ENCODE assay signal across 17 cellular contexts in genomic region chr1:53063744-53064515, GRCh38. TPM values are rescaled to one million over a fixed set of nuclear protein-coding genes. Genes with fewer than 3 reads are reported as not detected.
DNase-seq lines count a peak whose midpoint lies in the region; ATAC-seq and TF ChIP-seq lines count a peak whose summit lies in the region.
"Had no signal": no experiment of that assay in that cellular context is flagged by ENCODE, and none has a peak within 500 bp of the region (broad histone marks: within the 10 kb centered on the region; RNA-seq: fewer than 3 reads in every experiment).

No MANE protein-coding gene starts in this region.

- H3K4me1 Mint-ChIP-seq in activated naive CD8-positive, alpha-beta T cell (ENCODE audit: low read depth), result peaks cover 8% of the 10 kb centered on the region
- H3K4me1 Mint-ChIP-seq in activated naive CD8-positive, alpha-beta T cell treated with anti-CD3 and anti-CD28 coated beads for 36 hours, result peaks cover 1% of the 10 kb centered on the region
- peaks cover 7% of the 10 kb centered on the region for H3K4me1 Mint-ChIP-seq in neural crest cell
- no peaks in the 10 kb centered on the region for H3K4me1 Mint-ChIP-seq in activated T-helper 1 cell treated with anti-CD3 and anti-CD28 coated beads, Interleukin-12 subunit alpha, Interleukin-12 subunit beta, Interleukin-2, Interleukin-4 antibody, amounts not matched to agents 30 ng/mL and 10 ng/mL and 1 ng/mL, durations not matched to agents 14 hours and 24 hours and 36 hours (ENCODE audit: low read depth)

- H3K9me2 ChIP-seq in GM23248 (ENCODE audit: insufficient read depth), result no peaks in the 10 kb centered on the region

- no peaks in the 10 kb centered on the region for H3K79me2 ChIP-seq in GM23248 (ENCODE audit: insufficient read depth)

- H3F3A ChIP-seq in GM23248 (ENCODE audit: insufficient read depth), result peaks cover 23% of the 10 kb centered on the region

- no peaks in the 10 kb centered on the region for H3K36me3 Mint-ChIP-seq in activated naive CD8-positive, alpha-beta T cell
- H3K36me3 Mint-ChIP-seq in activated naive CD8-positive, alpha-beta T cell treated with anti-CD3 and anti-CD28 coated beads for 36 hours, result no peaks in the 10 kb centered on the region
- no peaks in the 10 kb centered on the region for H3K36me3 Mint-ChIP-seq in neural crest cell (ENCODE audit: low read depth)
- H3K36me3 Mint-ChIP-seq in activated T-helper 1 cell treated with anti-CD3 and anti-CD28 coated beads, Interleukin-12 subunit alpha, Interleukin-12 subunit beta, Interleukin-2, Interleukin-4 antibody, amounts not matched to agents 30 ng/mL and 10 ng/mL and 1 ng/mL, durations not matched to agents 14 hours and 24 hours and 36 hours (ENCODE audit: low read depth), result no peaks in the 10 kb centered on the region

- H3K9me3 Mint-ChIP-seq in activated naive CD8-positive, alpha-beta T cell (ENCODE audit: low read depth), result no peaks in the 10 kb centered on the region
- no peaks in the 10 kb centered on the region for H3K9me3 Mint-ChIP-seq in activated naive CD8-positive, alpha-beta T cell treated with anti-CD3 and anti-CD28 coated beads for 36 hours
- no peaks in the 10 kb centered on the region for H3K9me3 Mint-ChIP-seq in neural crest cell
- H3K9me3 Mint-ChIP-seq in activated T-helper 1 cell treated with anti-CD3 and anti-CD28 coated beads, Interleukin-12 subunit alpha, Interleukin-12 subunit beta, Interleukin-2, Interleukin-4 antibody, amounts not matched to agents 30 ng/mL and 10 ng/mL and 1 ng/mL, durations not matched to agents 14 hours and 24 hours and 36 hours, result no peaks in the 10 kb centered on the region

- peaks cover 15% of the 10 kb centered on the region for H3K27me3 Mint-ChIP-seq in activated naive CD8-positive, alpha-beta T cell
- peaks cover 46% of the 10 kb centered on the region for H3K27me3 Mint-ChIP-seq in activated naive CD8-positive, alpha-beta T cell treated with anti-CD3 and anti-CD28 coated beads for 36 hours
- peaks cover 62% of the 10 kb centered on the region for H3K27me3 Mint-ChIP-seq in neural crest cell (ENCODE audit: low read depth)
- peaks cover 41% of the 10 kb centered on the region for H3K27me3 Mint-ChIP-seq in activated T-helper 1 cell treated with anti-CD3 and anti-CD28 coated beads, Interleukin-12 subunit alpha, Interleukin-12 subunit beta, Interleukin-2, Interleukin-4 antibody, amounts not matched to agents 30 ng/mL and 10 ng/mL and 1 ng/mL, durations not matched to agents 14 hours and 24 hours and 36 hours (ENCODE audit: insufficient read depth)

- H3K9me3 ChIP-seq in upper lobe of right lung (no peaks in the 10 kb centered on the region), GM23248 (ENCODE audit: low read depth) (no peaks in the 10 kb centered on the region)
- H3K9me3 ChIP-seq: adrenal gland, colonic mucosa had no signal

- no peak overlapping the region for H3K4me2 ChIP-seq in GM23248 (ENCODE audit: unreplicated experiment)

- H3K27ac ChIP-seq in upper lobe of right lung, result no peak overlapping the region
- no peak overlapping the region for H3K27ac ChIP-seq in GM23248
- H3K27ac ChIP-seq: colonic mucosa, RWPE1 had no signal

- peaks cover 14% of the 10 kb centered on the region for H3K27me3 ChIP-seq in upper lobe of right lung
- H3K27me3 ChIP-seq in GM23248 (replicated peaks; ENCODE audit: insufficient read depth), result no peaks in the 10 kb centered on the region

- 94% methylated on average over 9 of the region's 9 CpGs for WGBS in GM23248 (ENCODE audit: low coverage in 1 of 2, low lambda C conversion rate in 2 of 2, missing lambda C conversion rate in 2 of 2), 2 experiments

- H3K36me3 ChIP-seq in upper lobe of right lung, result no peaks in the 10 kb centered on the region
- no peaks in the 10 kb centered on the region for H3K36me3 ChIP-seq in GM23248 (ENCODE audit: low read depth)
- H3K36me3 ChIP-seq: adrenal gland, colonic mucosa had no signal

- H3K27ac Mint-ChIP-seq in activated naive CD8-positive, alpha-beta T cell, result no peak overlapping the region
- no peak overlapping the region for H3K27ac Mint-ChIP-seq in activated naive CD8-positive, alpha-beta T cell treated with anti-CD3 and anti-CD28 coated beads for 36 hours
- H3K27ac Mint-ChIP-seq in neural crest cell (ENCODE audit: unreplicated experiment), result no peak overlapping the region
- H3K27ac Mint-ChIP-seq in activated T-helper 1 cell treated with anti-CD3 and anti-CD28 coated beads, Interleukin-12 subunit alpha, Interleukin-12 subunit beta, Interleukin-2, Interleukin-4 antibody, amounts not matched to agents 30 ng/mL and 10 ng/mL and 1 ng/mL, durations not matched to agents 14 hours and 24 hours and 36 hours, result no peak overlapping the region

- no peak overlapping the region for H3K9ac ChIP-seq in GM23248

- in situ Hi-C loops in GM23248 (cut with MboI), result no loop called here

- H3K4me1 ChIP-seq in upper lobe of right lung, result peaks cover 29% of the 10 kb centered on the region
- peaks cover 23% of the 10 kb centered on the region for H3K4me1 ChIP-seq in GM23248 (ENCODE audit: insufficient read depth)
- H3K4me1 ChIP-seq: colonic mucosa had no signal

- H3K4me3 ChIP-seq in foreskin fibroblast (ENCODE audit: low read depth in 1 of 2, low read length in 2 of 2), result peak overlapping the region; percentile 68
- H3K4me3 ChIP-seq in upper lobe of right lung, result peak overlapping the region; percentile 57
- H3K4me3 ChIP-seq in GM23248, result no peak overlapping the region

- no peaks in the 10 kb centered on the region for H4K20me1 ChIP-seq in GM23248 (ENCODE audit: insufficient read depth)

- peak overlapping the region; percentile 60 for H3K4me3 Mint-ChIP-seq in activated naive CD8-positive, alpha-beta T cell
- no peak overlapping the region for H3K4me3 Mint-ChIP-seq in activated naive CD8-positive, alpha-beta T cell treated with anti-CD3 and anti-CD28 coated beads for 36 hours
- peak overlapping the region; percentile 77 for H3K4me3 Mint-ChIP-seq in neural crest cell
- no peak overlapping the region for H3K4me3 Mint-ChIP-seq in activated T-helper 1 cell treated with anti-CD3 and anti-CD28 coated beads, Interleukin-12 subunit alpha, Interleukin-12 subunit beta, Interleukin-2, Interleukin-4 antibody, amounts not matched to agents 30 ng/mL and 10 ng/mL and 1 ng/mL, durations not matched to agents 14 hours and 24 hours and 36 hours

- H2AFZ ChIP-seq in GM23248, result no peak overlapping the region

- intact Hi-C loops in upper lobe of right lung (cut with DNase I), result no loop called here
- intact Hi-C loops in activated T-helper 1 cell treated with anti-CD3 and anti-CD28 coated beads, Interleukin-12 subunit alpha, Interleukin-12 subunit beta, Interleukin-2, Interleukin-4 antibody, amounts not matched to agents 30 ng/mL and 10 ng/mL and 1 ng/mL, durations not matched to agents 14 hours and 24 hours and 36 hours (cut with micrococcal nuclease), result loop anchor here (10.0 kb wide), 1 partner anchor 121 kb away; no protein-coding TSS in a partner anchor

- no peak for DNase-seq in activated naive CD8-positive, alpha-beta T cell treated with anti-CD3 and anti-CD28 coated beads for 36 hours
- DNase-seq in foreskin fibroblast (no peak), neural crest cell (ENCODE audit: low read depth, low spot score) (no peak), upper lobe of right lung (no peak), HuH-7 (ENCODE audit: low spot score) (no peak), GM23248 (no peak)
- DNase-seq in activated T-helper 1 cell treated with anti-CD3 and anti-CD28 coated beads, Interleukin-12 subunit alpha, Interleukin-12 subunit beta, Interleukin-2, Interleukin-4 antibody, amounts not matched to agents 30 ng/mL and 10 ng/mL and 1 ng/mL, durations not matched to agents 14 hours and 24 hours and 36 hours (ENCODE audit: low spot score), result no peak
- DNase-seq: activated T-cell treated with anti-CD3 and anti-CD28 coated beads, Interleukin-2, amount 50 U/mL, for 1 hour; colonic mucosa; MV-4-11; NCI-H2171; stimulated activated CD4-positive, alpha-beta T cell treated with anti-CD3 and anti-CD28 coated beads, Interleukin-1b, Interleukin-23, amount 100 ng/mL, for 48 hours had no signal

- no peak for TF ChIP-seq CTCF in foreskin fibroblast (IDR thresholded peaks at IDR 0.05; ENCODE audit: low read depth, low read length)
- TF ChIP-seq CTCF in neural crest cell (conservative IDR thresholded peaks at IDR 0.05), result no peak
- TF ChIP-seq CTCF in upper lobe of right lung (IDR thresholded peaks at IDR 0.05), result no peak

- ATAC-seq in upper lobe of right lung, result no peak
- ATAC-seq: esophagus mucosa had no signal

RNA-seq across cellular contexts. Expression of gene PODN, which starts 1.9 kb away (rescaled TPM):
- total RNA-seq in activated naive CD8-positive, alpha-beta T cell treated with anti-CD3 and anti-CD28 coated beads for 36 hours, result not detected
- total RNA-seq in neural crest cell (0.43 and 0.65 TPM in 2 replicates), upper lobe of right lung (56.5 TPM)
- total RNA-seq in activated T-helper 1 cell treated with anti-CD3 and anti-CD28 coated beads, Interleukin-12 subunit alpha, Interleukin-12 subunit beta, Interleukin-2, Interleukin-4 antibody, amounts not matched to agents 30 ng/mL and 10 ng/mL and 1 ng/mL, durations not matched to agents 14 hours and 24 hours and 36 hours, result not detected in 2 replicates
- 54.0 and 54.8 TPM in 2 replicates for total RNA-seq in GM23248 (2014; rRNA removed; shearing (Covaris generic))
- polyA plus RNA-seq in GM23248 (2016; fragmentation: Nextera tagmentation; extraction: Ambion mirVana), result 71.6 and 73.7 TPM in 2 replicates
- total RNA-seq: G401 had no signal

Comparison
In these comparisons a context has a peak if more than half of its experiments do, and no peak if none do; other contexts are left out.
1. H3K4me3 Mint-ChIP-seq: peak in activated naive CD8-positive, alpha-beta T cell (single experiment) and neural crest cell (single experiment); none in activated naive CD8-positive, alpha-beta T cell treated with anti-CD3 and anti-CD28 coated beads for 36 hours (single experiment) and activated T-helper 1 cell treated with anti-CD3 and anti-CD28 coated beads, Interleukin-12 subunit alpha, Interleukin-12 subunit beta, Interleukin-2, Interleukin-4 antibody, amounts not matched to agents 30 ng/mL and 10 ng/mL and 1 ng/mL, durations not matched to agents 14 hours and 24 hours and 36 hours (single experiment).
2. RNA of gene PODN, which starts 1.9 kb away (total RNA-seq): 56.5 TPM in upper lobe of right lung (single experiment) and 54.0 to 54.8 TPM in GM23248; 0.43 to 0.65 TPM in neural crest cell, not detected in activated naive CD8-positive, alpha-beta T cell treated with anti-CD3 and anti-CD28 coated beads for 36 hours and not detected in activated T-helper 1 cell treated with anti-CD3 and anti-CD28 coated beads, Interleukin-12 subunit alpha, Interleukin-12 subunit beta, Interleukin-2, Interleukin-4 antibody, amounts not matched to agents 30 ng/mL and 10 ng/mL and 1 ng/mL, durations not matched to agents 14 hours and 24 hours and 36 hours; every median in the first group is over 10 times any median in the second.